In genomic region chr15:31098491-31098917, GRCh38 we compare ENCODE assay signal across 1 cellular context.
TF ChIP-seq lines count a peak whose summit lies in the region.

No MANE protein-coding gene starts in this region.

TF ChIP-seq in GM23338, 12 proteins besides CTCF, POLR2A, EP300 and RAD21 (continued from another document):
- TF ChIP-seq ETS1 (IDR thresholded peaks at IDR 0.05) (no peak), ZNF462 (CRISPR knock-in tag; IDR thresholded peaks at IDR 0.05) (no peak), ZNF114 (CRISPR knock-in tag; IDR thresholded peaks at IDR 0.05) (no peak), EZH2 (IDR thresholded peaks at IDR 0.05; ENCODE audit: low read depth, unreplicated experiment) (no peak), STAT1 (IDR thresholded peaks at IDR 0.05; ENCODE audit: unreplicated experiment) (no peak), CREB1 (CRISPR knock-in tag; IDR thresholded peaks at IDR 0.05; ENCODE audit: low read depth) (no peak), POLR2AphosphoS5 (IDR thresholded peaks at IDR 0.05; ENCODE audit: low read depth) (no peak), EZH2phosphoT487 (IDR thresholded peaks at IDR 0.05; ENCODE audit: unreplicated experiment) (no peak), NANOG (IDR thresholded peaks at IDR 0.05; ENCODE audit: borderline replicate concordance) (no peak)
